In the genomic region with DNA sequence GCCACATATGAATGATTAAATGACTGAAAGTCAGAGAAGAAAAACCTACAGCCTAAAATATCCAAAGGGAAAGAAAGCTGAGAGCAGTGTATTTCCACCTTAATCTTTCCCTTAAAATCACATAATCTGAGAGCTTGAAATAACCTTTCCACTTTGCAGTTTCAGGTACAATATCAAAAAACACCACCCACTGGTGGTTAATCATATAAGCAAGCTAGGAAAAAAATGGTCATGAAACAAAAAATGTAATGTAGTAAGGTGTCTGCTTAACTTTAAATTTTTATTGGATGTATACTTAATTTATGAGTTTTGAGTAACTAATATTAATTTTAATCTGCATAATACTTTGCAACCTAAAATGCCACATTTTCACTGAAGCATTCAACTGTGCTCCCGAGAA, we compare ENCODE assay signal across 18 cellular contexts. TPM values are rescaled to one million over a fixed set of nuclear protein-coding genes. Genes with fewer than 3 reads are reported as not detected.
A peak's percentile ranks its signal among the peaks of the same experiment; 100 is the strongest.
DNase-seq lines count a peak whose midpoint lies in the region; ATAC-seq and TF ChIP-seq lines count a peak whose summit lies in the region.
"Had no signal": no experiment of that assay in that cellular context is flagged by ENCODE, and none has a peak within 500 bp of the region (broad histone marks: within the 10 kb centered on the region; RNA-seq: fewer than 3 reads in every experiment).

No MANE protein-coding gene starts in this region.

- no peak for ATAC-seq in GM23338
- no peak for ATAC-seq in HG03025 (IDR thresholded peaks at IDR 0.05; ENCODE audit: low FRiP score, unreplicated experiment)

- H3K27me3 Mint-ChIP-seq in GM23338 (ENCODE audit: insufficient read depth, low read depth, poor library complexity): peaks cover 7% of the 10 kb centered on the region
- peaks cover 14% of the 10 kb centered on the region for H3K27me3 Mint-ChIP-seq in activated naive CD8-positive, alpha-beta T cell treated with anti-CD3 and anti-CD28 coated beads for 36 hours
- H3K27me3 Mint-ChIP-seq in activated naive CD4-positive, alpha-beta T cell treated with anti-CD3 and anti-CD28 coated beads for 36 hours (ENCODE audit: low read depth): peaks cover 8% of the 10 kb centered on the region

- H3K27me3 ChIP-seq in GM23338 (ENCODE audit: insufficient read depth): no peaks in the 10 kb centered on the region
- H3K27me3 ChIP-seq in iPS-20b (ENCODE audit: insufficient read depth, low read length): no peaks in the 10 kb centered on the region
- peaks cover 0 to 12% (median 0%) of the 10 kb centered on the region in 4 donors for H3K27me3 ChIP-seq in esophagus squamous epithelium

- H2AFZ ChIP-seq in GM23338: no peak overlapping the region

- intact Hi-C loops in activated naive CD4-positive, alpha-beta T cell treated with anti-CD3 and anti-CD28 coated beads for 36 hours (cut with micrococcal nuclease): no loop called here
- intact Hi-C loops in esophagus squamous epithelium (cut with DNase I): no loop called here

- H3K9me3 Mint-ChIP-seq in GM23338: no peaks in the 10 kb centered on the region
- no peaks in the 10 kb centered on the region for H3K9me3 Mint-ChIP-seq in activated naive CD8-positive, alpha-beta T cell treated with anti-CD3 and anti-CD28 coated beads for 36 hours
- no peaks in the 10 kb centered on the region for H3K9me3 Mint-ChIP-seq in activated naive CD4-positive, alpha-beta T cell treated with anti-CD3 and anti-CD28 coated beads for 36 hours
- H3K9me3 Mint-ChIP-seq: activated CD4-positive, alpha-beta T cell treated with anti-CD3 and anti-CD28 coated beads, Interleukin-2, amount 10 ng/mL, durations not matched to agents 7 days and 5 days had no signal

- H3K36me3 ChIP-seq in GM23338 (ENCODE audit: insufficient read depth) (no peaks in the 10 kb centered on the region), iPS-20b (ENCODE audit: insufficient read depth, low read depth, low read length) (0 out of 2 replicates have a peak, but pooled peaks cover 5% of the 10 kb centered on the region), esophagus squamous epithelium (no peaks in the 10 kb centered on the region)

- no peak overlapping the region for H3K27ac ChIP-seq in 22Rv1
- 0 out of 2 replicates have a peak overlapping the region, but pooled peaks have one; percentile 62 for H3K27ac ChIP-seq in GM23338 (ENCODE audit: low read depth)
- no peak overlapping the region for H3K27ac ChIP-seq in iPS-20b (ENCODE audit: low read length)
- H3K27ac ChIP-seq in esophagus squamous epithelium: no peak overlapping the region

- H3K9me2 ChIP-seq in GM23338 (ENCODE audit: insufficient read depth): no peaks in the 10 kb centered on the region

- H3K4me2 ChIP-seq in GM23338: no peak overlapping the region

- WGBS in esophagus squamous epithelium, 2 donors: 73 to 88% methylated on average over 1 of the region's 1 CpG

- H3K4me1 ChIP-seq in GM23338 (ENCODE audit: insufficient read depth) (peaks cover 35% of the 10 kb centered on the region), iPS-20b (ENCODE audit: insufficient read depth, low read length) (peaks cover 25% of the 10 kb centered on the region; the same call in 1 of the 2 replicates), esophagus squamous epithelium (peaks cover 3 to 40% (median 11%) of the 10 kb centered on the region in 3 donors)

- no peaks in the 10 kb centered on the region; the same call in 1 of the 2 replicates for H4K20me1 ChIP-seq in GM23338 (replicated peaks; ENCODE audit: insufficient read depth)

- H3K4me3 Mint-ChIP-seq in GM23338: peak overlapping the region; percentile 9; the same call in 1 of the 3 replicates
- H3K4me3 Mint-ChIP-seq in activated naive CD8-positive, alpha-beta T cell treated with anti-CD3 and anti-CD28 coated beads for 36 hours: no peak overlapping the region
- no peak overlapping the region for H3K4me3 Mint-ChIP-seq in activated naive CD4-positive, alpha-beta T cell treated with anti-CD3 and anti-CD28 coated beads for 36 hours
- H3K4me3 Mint-ChIP-seq: activated CD4-positive, alpha-beta T cell treated with anti-CD3 and anti-CD28 coated beads, Interleukin-2, amount 10 ng/mL, durations not matched to agents 7 days and 5 days had no signal

- TF ChIP-seq CTCF in 22Rv1 (IDR thresholded peaks at IDR 0.05) (peak; percentile 28), GM23338 (conservative IDR thresholded peaks at IDR 0.05; ENCODE audit: low read depth in 2 of 2) (peak in 1 of 2 experiments; percentile 35; a peak in 1 of 4 replicates), esophagus squamous epithelium (IDR thresholded peaks at IDR 0.05) (peak in 1 of 6 experiments; percentile 15)

- CTCF ChIA-PET in activated naive CD4-positive, alpha-beta T cell treated with anti-CD3 and anti-CD28 coated beads for 36 hours (lab: Charles Lee): interaction anchor here (0.7 to 1.5 kb wide), 5 partner anchors 10 to 112 kb away, joined by 3 to 7 read pairs (median 4); no protein-coding TSS in a partner anchor

- H3K4me3 ChIP-seq in GM23338 (no peak overlapping the region), iPS-20b (ENCODE audit: low read length) (no peak overlapping the region), esophagus squamous epithelium (no peak overlapping the region)

- no peaks in the 10 kb centered on the region for H3K9me3 ChIP-seq in iPS-20b (ENCODE audit: insufficient read depth, low read depth, low read length)
- H3K9me3 ChIP-seq in esophagus squamous epithelium: no peaks in the 10 kb centered on the region

- H3F3A ChIP-seq in GM23338 (replicated peaks; ENCODE audit: low read depth): no peaks in the 10 kb centered on the region

- DNase-seq in GM23338 (ENCODE audit: low spot score) (no peak), esophagus squamous epithelium (lab: John Stamatoyannopoulos, UW) (no peak)
- no peak for DNase-seq in activated naive CD8-positive, alpha-beta T cell treated with anti-CD3 and anti-CD28 coated beads for 36 hours
- no peak for DNase-seq in activated naive CD4-positive, alpha-beta T cell treated with anti-CD3 and anti-CD28 coated beads for 36 hours
- no peak for DNase-seq in stimulated activated CD4-positive, alpha-beta T cell treated with anti-CD3 and anti-CD28 coated beads, Interleukin-1b, Interleukin-23, amount 100 ng/mL, for 48 hours
- DNase-seq: activated CD4-positive, alpha-beta T cell treated with anti-CD3 and anti-CD28 coated beads, Interleukin-2, amount 10 ng/mL, durations not matched to agents 7 days and 5 days; activated T-cell treated with anti-CD3 and anti-CD28 coated beads, Interleukin-2, amount 50 U/mL, for 48 hours; DMS153; foreskin melanocyte; Karpas-422; NCI-H187; NCI-H524 treated with DMSO at 0.1 percent for 48 hours; occipital lobe; small intestine had no signal

- peaks cover 8% of the 10 kb centered on the region; the same call in 1 of the 3 replicates for H3K36me3 Mint-ChIP-seq in GM23338 (ENCODE audit: low read depth)
- H3K36me3 Mint-ChIP-seq in activated naive CD8-positive, alpha-beta T cell treated with anti-CD3 and anti-CD28 coated beads for 36 hours: no peaks in the 10 kb centered on the region
- no peaks in the 10 kb centered on the region for H3K36me3 Mint-ChIP-seq in activated naive CD4-positive, alpha-beta T cell treated with anti-CD3 and anti-CD28 coated beads for 36 hours (ENCODE audit: low read depth)

- H3K9ac ChIP-seq in iPS-20b (ENCODE audit: low read depth, low read length): peak overlapping the region; percentile 9; the same call in 1 of the 2 replicates

- peaks cover 57% of the 10 kb centered on the region for H3K4me1 Mint-ChIP-seq in GM23338
- H3K4me1 Mint-ChIP-seq in activated naive CD8-positive, alpha-beta T cell treated with anti-CD3 and anti-CD28 coated beads for 36 hours: peaks cover 41% of the 10 kb centered on the region
- peaks cover 13% of the 10 kb centered on the region for H3K4me1 Mint-ChIP-seq in activated naive CD4-positive, alpha-beta T cell treated with anti-CD3 and anti-CD28 coated beads for 36 hours (ENCODE audit: low read depth)

- H3K27ac Mint-ChIP-seq in GM23338: peak overlapping the region; percentile 82; the same call in 1 of the 2 replicates
- H3K27ac Mint-ChIP-seq in activated naive CD8-positive, alpha-beta T cell treated with anti-CD3 and anti-CD28 coated beads for 36 hours: peak overlapping the region; percentile 55
- H3K27ac Mint-ChIP-seq in activated naive CD4-positive, alpha-beta T cell treated with anti-CD3 and anti-CD28 coated beads for 36 hours: no peak overlapping the region
- H3K27ac Mint-ChIP-seq: activated CD4-positive, alpha-beta T cell treated with anti-CD3 and anti-CD28 coated beads, Interleukin-2, amount 10 ng/mL, durations not matched to agents 7 days and 5 days had no signal

- TF ChIP-seq POLR2A in esophagus squamous epithelium (IDR thresholded peaks at IDR 0.05): no peak

- peaks cover 66% of the 10 kb centered on the region for H3K79me2 ChIP-seq in GM23338 (replicated peaks; ENCODE audit: insufficient read depth)

RNA-seq across cellular contexts. Expression of a gene that starts 3.2 kb away (rescaled TPM):
- total RNA-seq in GM23338 (2014; rRNA removed; shearing (Covaris generic)): 31.8 and 40.4 TPM in 2 replicates
- 10.3 and 11.2 TPM in 2 replicates for polyA plus RNA-seq in GM23338 (2016; fragmentation: Nextera tagmentation; extraction: Ambion mirVana)
- 1 to 10 TPM; 1.3 to 1.4 TPM for total RNA-seq in activated naive CD8-positive, alpha-beta T cell treated with anti-CD3 and anti-CD28 coated beads for 36 hours
- total RNA-seq in activated naive CD4-positive, alpha-beta T cell treated with anti-CD3 and anti-CD28 coated beads for 36 hours: under 1 TPM; 0.20 to 0.57 TPM
- total RNA-seq in esophagus squamous epithelium: 10 to 100 TPM in 1 of 4 donors, 1 to 10 TPM in 3; 3.3 to 16.8 (median 6.2) TPM
- total RNA-seq: activated CD4-positive, alpha-beta T cell treated with anti-CD3 and anti-CD28 coated beads, Interleukin-2, amount 10 ng/mL, durations not matched to agents 7 days and 5 days; T-helper 2 cell treated with Interferon-gamma antibody and Interleukin-4, amounts not matched to agents 100 ng/mL and 5 ng/mL, for 36 hours had no signal
